10 cellular contexts compared by ENCODE assay signal in genomic region chr1:21468597-21468996, GRCh38. TPM values are rescaled to one million over a fixed set of nuclear protein-coding genes. Genes with fewer than 3 reads are reported as not detected.
DNase-seq lines count a peak whose midpoint lies in the region; ATAC-seq and TF ChIP-seq lines count a peak whose summit lies in the region.
"Had no signal": no experiment of that assay in that cellular context is flagged by ENCODE, and none has a peak within 500 bp of the region (broad histone marks: within the 10 kb centered on the region; RNA-seq: fewer than 3 reads in every experiment).

No MANE protein-coding gene starts in this region.

- POLR2A ChIA-PET in PC-3 (lab: Charles Lee; ENCODE audit: unreplicated experiment), result no interaction called here

- no peak overlapping the region for H3K4me2 ChIP-seq in PC-3 (ENCODE audit: low read length)

- 45 to 59% (median 53%) methylated on average over 10 of the region's 10 CpGs for WGBS in heart left ventricle, 4 donors
- WGBS in right cardiac atrium, result 46% methylated on average over 10 of the region's 10 CpGs

- no peaks in the 10 kb centered on the region for H3K4me1 Mint-ChIP-seq in stimulated activated naive CD8-positive, alpha-beta T cell treated with anti-CD3 and anti-CD28 coated beads, Interleukin-15, amount 100 ng/mL, for 72 hours

- no peak for ATAC-seq in heart left ventricle
- no peak for ATAC-seq in right cardiac atrium
- ATAC-seq in PC-3, result no peak
- no peak for ATAC-seq in stimulated activated naive CD8-positive, alpha-beta T cell treated with anti-CD3 and anti-CD28 coated beads, Interleukin-15, amount 100 ng/mL, for 72 hours
- no peak for ATAC-seq in GM21786 (IDR thresholded peaks at IDR 0.05; ENCODE audit: unreplicated experiment)
- no peak for ATAC-seq in HG03439 (IDR thresholded peaks at IDR 0.05; ENCODE audit: unreplicated experiment)

- H2AFZ ChIP-seq in PC-3 (ENCODE audit: low read length), result no peak overlapping the region

- H3K36me3 ChIP-seq in heart left ventricle, result peaks cover 0 to 23% (median 0%) of the 10 kb centered on the region in 9 donors
- H3K36me3 ChIP-seq in PC-3 (ENCODE audit: low read depth, low read length), result peaks cover 12% of the 10 kb centered on the region

- no peaks in the 10 kb centered on the region for H3K27me3 Mint-ChIP-seq in stimulated activated naive CD8-positive, alpha-beta T cell treated with anti-CD3 and anti-CD28 coated beads, Interleukin-15, amount 100 ng/mL, for 72 hours

- H3K9me3 ChIP-seq in heart left ventricle, result no peaks in the 10 kb centered on the region
- H3K9me3 ChIP-seq in right cardiac atrium (ENCODE audit: control insufficient read depth, low read length), result no peaks in the 10 kb centered on the region
- no peaks in the 10 kb centered on the region for H3K9me3 ChIP-seq in PC-3 (ENCODE audit: low read length)

- no peaks in the 10 kb centered on the region for H3K79me2 ChIP-seq in PC-3 (ENCODE audit: low read length)

- no peaks in the 10 kb centered on the region for H3K9me2 ChIP-seq in PC-3 (replicated peaks; ENCODE audit: low read length)

- no peak overlapping the region for H3K27ac ChIP-seq in heart left ventricle
- H3K27ac ChIP-seq in right cardiac atrium (ENCODE audit: low read length), result no peak overlapping the region
- H3K27ac ChIP-seq in PC-3 (ENCODE audit: low read length), result no peak overlapping the region

- H3K4me3 Mint-ChIP-seq in stimulated activated naive CD8-positive, alpha-beta T cell treated with anti-CD3 and anti-CD28 coated beads, Interleukin-15, amount 100 ng/mL, for 72 hours, result no peak overlapping the region

- TF ChIP-seq CTCF in heart left ventricle (IDR thresholded peaks at IDR 0.05), result peak in 8 of 12 donors; percentile 8 to 27 (median 13)
- peak; percentile 47 for TF ChIP-seq CTCF in PC-3 (conservative IDR thresholded peaks at IDR 0.05; ENCODE audit: low read depth, low read length)
- TF ChIP-seq CTCF in fibroblast of the aortic adventitia (IDR thresholded peaks at IDR 0.05; ENCODE audit: insufficient read depth, low read length), result peak; percentile 31

- CTCF ChIA-PET in PC-3 (lab: Charles Lee), result no interaction called here

- BruUV-seq in PC-3 (replicated peaks; lab: Mats Ljungman, UMichigan), result no TSS peak

- no peaks in the 10 kb centered on the region for H3K27me3 ChIP-seq in heart left ventricle
- H3K27me3 ChIP-seq in right cardiac atrium (ENCODE audit: control insufficient read depth, insufficient read depth), result no peaks in the 10 kb centered on the region
- H3K27me3 ChIP-seq in PC-3 (ENCODE audit: low read length), result no peaks in the 10 kb centered on the region

- intact Hi-C loops in heart left ventricle (cut with DNase I) (loop anchor here in 1 of 10 donors (5.0 kb wide), 1 partner anchor 244 kb away; no protein-coding TSS in a partner anchor), right cardiac atrium (cut with DNase I) (no loop called here), PC-3 (cut with micrococcal nuclease) (no loop called here)

- H4K20me1 ChIP-seq in PC-3 (ENCODE audit: low read length), result no peaks in the 10 kb centered on the region

- H3K4me3 ChIP-seq in heart left ventricle (no peak overlapping the region), right cardiac atrium (ENCODE audit: low read length) (no peak overlapping the region), PC-3 (ENCODE audit: low read length) (no peak overlapping the region), fibroblast of the aortic adventitia (ENCODE audit: low read depth, low read length) (no peak overlapping the region)

- no peak overlapping the region for H3K27ac Mint-ChIP-seq in stimulated activated naive CD8-positive, alpha-beta T cell treated with anti-CD3 and anti-CD28 coated beads, Interleukin-15, amount 100 ng/mL, for 72 hours

- H3K9ac ChIP-seq in PC-3 (ENCODE audit: low read length), result no peak overlapping the region

- H3F3A ChIP-seq in PC-3 (ENCODE audit: low read length, unreplicated experiment), result no peaks in the 10 kb centered on the region

- DNase-seq in heart left ventricle, result no peak
- no peak for DNase-seq in right cardiac atrium
- peak; percentile 17 for DNase-seq in PC-3
- DNase-seq in fibroblast of the aortic adventitia (ENCODE audit: low read depth), result peak; percentile 27
- DNase-seq in stimulated activated naive CD8-positive, alpha-beta T cell treated with anti-CD3 and anti-CD28 coated beads, Interleukin-15, amount 100 ng/mL, for 72 hours, result peak; percentile 17 to 36
- DNase-seq in activated CD4-positive, CD25-positive, alpha-beta regulatory T cell treated with anti-CD3 and anti-CD28 coated beads, Interleukin-2, amount 50 U/mL, for 72 hours, result no peak
- DNase-seq: activated gamma-delta T cell treated with Interleukin-2 at 50 U/mL for 16 hours, NCI-H345 had no signal

- H3K4me1 ChIP-seq in heart left ventricle, result no peaks in the 10 kb centered on the region
- H3K4me1 ChIP-seq in right cardiac atrium (ENCODE audit: control insufficient read depth, insufficient read depth, low read length), result peaks cover 5% of the 10 kb centered on the region
- H3K4me1 ChIP-seq in PC-3 (ENCODE audit: insufficient read depth, low read length), result peaks cover 40% of the 10 kb centered on the region

- no peaks in the 10 kb centered on the region for H3K9me3 Mint-ChIP-seq in stimulated activated naive CD8-positive, alpha-beta T cell treated with anti-CD3 and anti-CD28 coated beads, Interleukin-15, amount 100 ng/mL, for 72 hours

- TF ChIP-seq POLR2A in heart left ventricle (IDR thresholded peaks at IDR 0.05), result no peak

RNA-seq across cellular contexts. Expression of gene NBPF3, which starts 28.7 kb away (rescaled TPM):
- 1 to 10 TPM; 1.6 to 7.3 (median 4.1) TPM for total RNA-seq in heart left ventricle
- polyA plus RNA-seq in heart left ventricle, result 1 to 10 TPM; 1.1 to 1.4 TPM
- 1 to 10 TPM; 3.4 to 7.9 (median 5.8) TPM for total RNA-seq in right cardiac atrium
- 1.9 TPM for polyA plus RNA-seq in right cardiac atrium
- total RNA-seq in PC-3 (2014; rRNA removed), result 26.0 and 35.5 TPM in 2 replicates
- total RNA-seq in fibroblast of the aortic adventitia (ENCODE audit: low replicate concordance), result 13.6 and 18.2 TPM in 2 replicates

RNA-seq across cellular contexts. Expression of gene ALPL, which starts 40.6 kb away (rescaled TPM):
- total RNA-seq in heart left ventricle (10 to 100 TPM in 7 of 9 donors, 1 to 10 TPM in 2; 6.3 to 45.8 (median 12.3) TPM), right cardiac atrium (10 to 100 TPM; 10.1 to 32.1 (median 15.9) TPM), PC-3 (2014; rRNA removed) (0.73 and 0.86 TPM in 2 replicates), fibroblast of the aortic adventitia (ENCODE audit: low replicate concordance) (1.1 and 16.3 TPM in 2 replicates)
- polyA plus RNA-seq in heart left ventricle (10 to 100 TPM in 1 of 2 donors, 1 to 10 TPM in 1; 8.7 to 17.8 TPM), right cardiac atrium (14.1 TPM)

Comparison
In these comparisons a context has a peak if more than half of its experiments do, and no peak if none do; other contexts are left out.
1. DNase-seq: peak in PC-3 (single experiment), fibroblast of the aortic adventitia (single experiment) and stimulated activated naive CD8-positive, alpha-beta T cell treated with anti-CD3 and anti-CD28 coated beads, Interleukin-15, amount 100 ng/mL, for 72 hours (2 of 2); none in heart left ventricle (0 of 5), right cardiac atrium (0 of 3) and activated CD4-positive, CD25-positive, alpha-beta regulatory T cell treated with anti-CD3 and anti-CD28 coated beads, Interleukin-2, amount 50 U/mL, for 72 hours (single experiment).
2. Peak in every context shown above with its lines, with median percentiles within 50 percentile points of each other: CTCF ChIP-seq.